21 cellular contexts compared by ENCODE assay signal in genomic region chr11:114326776-114327175, GRCh38. TPM values are rescaled to one million over a fixed set of nuclear protein-coding genes. Genes with fewer than 3 reads are reported as not detected.
"Had no signal": no experiment of that assay in that cellular context is flagged by ENCODE, and none has a peak within 500 bp of the region (broad histone marks: within the 10 kb centered on the region; RNA-seq: fewer than 3 reads in every experiment).

No MANE protein-coding gene starts in this region.

- ATAC-seq: heart right ventricle; naive thymus-derived CD4-positive, alpha-beta T cell had no signal

- H3K4me3 ChIP-seq: colonic mucosa, gastrocnemius medialis, heart right ventricle, right atrium auricular region, sigmoid colon, suprapubic skin, thyroid gland had no signal

- H3K27ac ChIP-seq: colonic mucosa, gastrocnemius medialis, heart right ventricle, right atrium auricular region, sigmoid colon, suprapubic skin, thyroid gland had no signal

- FAIRE-seq: islet of Langerhans, small intestine, urothelium cell line had no signal

- H3K36me3 ChIP-seq: colonic mucosa, gastrocnemius medialis, heart right ventricle, right atrium auricular region, sigmoid colon, suprapubic skin, thyroid gland had no signal

- H3K9me3 ChIP-seq: colonic mucosa, thyroid gland had no signal

- H3K27me3 ChIP-seq: colonic mucosa, gastrocnemius medialis, heart right ventricle, right atrium auricular region, sigmoid colon, suprapubic skin, thyroid gland had no signal

- DNase-seq: colonic mucosa; dermis blood vessel endothelial cell; effector CD4-positive, alpha-beta T cell; endodermal cell; erythroblast; gastrocnemius medialis; heart right ventricle; hypothalamus; kidney glomerular epithelial cell; mesendoderm; naive thymus-derived CD4-positive, alpha-beta T cell; nephron progenitor cell; sigmoid colon; small intestine; stimulated activated CD4-positive, alpha-beta T cell treated with anti-CD3 and anti-CD28 coated beads, Interleukin-12 subunit alpha, Interleukin-12 subunit beta, amount 100 ng/mL, for 4 hours; stimulated activated naive CD4-positive, alpha-beta T cell treated with Interleukin-2 at 50 U/mL for 16 hours; thyroid gland had no signal

- H3K4me1 ChIP-seq: colonic mucosa, gastrocnemius medialis, right atrium auricular region, sigmoid colon, suprapubic skin, thyroid gland had no signal

RNA-seq across cellular contexts. Expression of gene NNMT, which starts 30.6 kb away (rescaled TPM):
- total RNA-seq: endodermal cell; naive thymus-derived CD4-positive, alpha-beta T cell had no signal
- polyA plus RNA-seq: naive thymus-derived CD4-positive, alpha-beta T cell had no signal
